8 cellular contexts compared by ENCODE assay signal in the genomic region with DNA sequence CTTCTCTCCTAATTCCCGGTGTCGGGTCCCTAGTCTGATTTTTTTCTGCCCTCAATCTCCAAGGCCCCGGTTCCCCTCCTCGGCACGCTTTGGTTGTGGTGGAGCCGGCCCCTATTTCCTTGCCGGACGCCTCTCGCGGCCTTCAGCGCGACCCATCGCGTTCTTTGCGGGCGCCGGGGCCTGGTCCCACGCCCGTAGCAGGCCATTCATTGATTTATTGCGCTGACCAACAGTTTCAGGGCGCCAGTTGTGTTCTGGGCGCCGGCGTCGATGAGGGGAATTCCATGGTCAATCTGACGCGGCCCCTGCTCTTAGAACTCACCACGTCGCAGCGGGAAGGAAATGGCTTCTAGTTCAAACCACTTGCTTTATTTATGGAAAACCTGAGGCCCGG. TPM values are rescaled to one million over a fixed set of nuclear protein-coding genes. Genes with fewer than 3 reads are reported as not detected.
DNase-seq lines count a peak whose midpoint lies in the region; ATAC-seq and TF ChIP-seq lines count a peak whose summit lies in the region.

No MANE protein-coding gene starts in this region.

- no peak for TF ChIP-seq CTCF in activated B cell treated with CpG ODN at 0.5 μM for 24 hours (IDR thresholded peaks at IDR 0.05)

- H3K9me3 Mint-ChIP-seq in activated B cell treated with CpG ODN at 0.5 μM for 24 hours = no peaks in the 10 kb centered on the region

- peaks cover 45% of the 10 kb centered on the region for H3K4me1 Mint-ChIP-seq in activated B cell treated with CpG ODN at 0.5 μM for 24 hours

- POLR2A ChIA-PET in activated B cell treated with CpG ODN at 0.5 μM for 24 hours (lab: Charles Lee) = no interaction called here

- peak overlapping the region; percentile 99 for H3K27ac Mint-ChIP-seq in activated B cell treated with CpG ODN at 0.5 μM for 24 hours

- peaks cover 53% of the 10 kb centered on the region for H3K36me3 Mint-ChIP-seq in activated B cell treated with CpG ODN at 0.5 μM for 24 hours (ENCODE audit: low read depth)

- intact Hi-C loops in activated B cell treated with CpG ODN at 0.5 μM for 24 hours (cut with micrococcal nuclease) = loop anchor here (2.0 to 10.0 kb wide), 8 partner anchors 94 to 930 kb away; a partner anchor contains a TSS

- DNase-seq in DMS53 (lab: John Stamatoyannopoulos, UW) (peak; percentile 67), HuH-7 (ENCODE audit: low spot score) (peak; percentile 44), activated B cell treated with CpG ODN at 0.5 μM for 24 hours (no peak), left kidney (ENCODE audit: low read depth, low spot score) (peak; percentile 76), NCI-H187 treated with DMSO at 0.1 percent for 48 hours (lab: John Stamatoyannopoulos, UW) (no peak)
- peak; percentile 52 for DNase-seq in central memory CD4-positive, alpha-beta T cell
- DNase-seq in stimulated activated CD4-positive, alpha-beta T cell treated with anti-CD3 and anti-CD28 coated beads, Interleukin-2, amount 100 ng/mL, for 48 hours = peak; percentile 47 to 51

- H3K4me3 Mint-ChIP-seq in activated B cell treated with CpG ODN at 0.5 μM for 24 hours = peak overlapping the region; percentile 97

- CTCF ChIA-PET in activated B cell treated with CpG ODN at 0.5 μM for 24 hours (lab: Charles Lee) = no interaction called here

- ATAC-seq in GM21526 (IDR thresholded peaks at IDR 0.05; ENCODE audit: low FRiP score, unreplicated experiment) = peak; percentile 10
- peak; percentile 2 for ATAC-seq in activated B cell treated with CpG ODN at 0.5 μM for 24 hours (ENCODE audit: low read depth)

- no peaks in the 10 kb centered on the region for H3K27me3 Mint-ChIP-seq in activated B cell treated with CpG ODN at 0.5 μM for 24 hours

RNA-seq across cellular contexts. Expression of a gene that starts 0.4 kb away (rescaled TPM):
- total RNA-seq in activated B cell treated with CpG ODN at 0.5 μM for 24 hours = 60.5 and 74.4 TPM in 2 replicates

RNA-seq across cellular contexts. Expression of a gene that starts 0.9 kb away (rescaled TPM):
- 14.3 and 23.1 TPM in 2 replicates for total RNA-seq in activated B cell treated with CpG ODN at 0.5 μM for 24 hours

RNA-seq across cellular contexts. Expression of a gene that starts 38.7 kb away (rescaled TPM):
- 0.64 and 1.0 TPM in 2 replicates for total RNA-seq in activated B cell treated with CpG ODN at 0.5 μM for 24 hours

Comparison
In these comparisons a context has a peak if more than half of its experiments do, and no peak if none do; other contexts are left out.
1. DNase-seq: peak in DMS53 (single experiment), HuH-7 (single experiment), central memory CD4-positive, alpha-beta T cell (single experiment), left kidney (single experiment) and stimulated activated CD4-positive, alpha-beta T cell treated with anti-CD3 and anti-CD28 coated beads, Interleukin-2, amount 100 ng/mL, for 48 hours (2 of 2); none in activated B cell treated with CpG ODN at 0.5 μM for 24 hours (single experiment) and NCI-H187 treated with DMSO at 0.1 percent for 48 hours (single experiment).